ENCODE assay signal across 33 cellular contexts in the genomic region with DNA sequence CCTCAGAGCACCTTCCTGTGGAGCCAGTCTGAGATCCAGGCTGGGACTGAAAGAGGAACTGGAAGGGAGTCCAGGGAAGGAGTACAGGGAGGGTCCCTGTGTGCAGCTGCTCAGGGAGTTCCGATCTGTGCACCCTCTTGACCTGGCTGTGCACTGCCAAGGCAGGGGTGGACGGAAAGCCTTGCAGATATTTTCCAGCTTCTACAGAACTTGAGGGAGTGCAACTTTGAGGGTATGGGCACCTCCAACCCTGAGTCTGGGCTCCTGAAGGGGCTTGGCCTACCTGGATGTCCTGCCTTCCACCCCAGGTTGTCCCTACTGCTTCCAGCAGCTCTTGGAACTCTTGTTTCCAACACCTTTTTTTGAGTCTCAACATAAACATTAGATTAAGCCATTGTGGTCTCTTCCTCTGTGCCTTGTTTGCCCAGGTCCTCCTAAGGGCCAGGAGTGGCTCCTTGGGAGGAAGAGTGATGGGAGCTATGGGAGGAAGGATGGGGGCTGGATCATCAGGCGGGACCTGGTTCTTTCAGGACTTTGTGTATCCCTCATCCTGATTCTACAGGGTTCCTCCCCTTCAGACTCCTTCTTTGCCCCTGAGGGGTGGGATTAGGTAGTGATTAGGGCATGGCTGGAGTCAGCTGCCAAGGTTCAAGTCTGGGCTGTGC. TPM values are rescaled to one million over a fixed set of nuclear protein-coding genes. Genes with fewer than 3 reads are reported as not detected.
DNase-seq lines count a peak whose midpoint lies in the region; ATAC-seq, FAIRE-seq and TF ChIP-seq lines count a peak whose summit lies in the region.
"Had no signal": no experiment of that assay in that cellular context is flagged by ENCODE, and none has a peak within 500 bp of the region (broad histone marks: within the 10 kb centered on the region; RNA-seq: fewer than 3 reads in every experiment).

No MANE protein-coding gene starts in this region.

- H3K4me1 ChIP-seq in colonic mucosa: peaks cover 10% of the 10 kb centered on the region
- H3K4me1 ChIP-seq in HepG2 (ENCODE audit: insufficient read depth, low read length): no peaks in the 10 kb centered on the region

- H2AFZ ChIP-seq in HepG2 (ENCODE audit: low read length): no peak overlapping the region
- H2AFZ ChIP-seq: GM23248 had no signal

- H3K4me1 Mint-ChIP-seq in activated naive CD8-positive, alpha-beta T cell treated with anti-CD3 and anti-CD28 coated beads, Interleukin-2, amount 10 ng/mL, durations not matched to agents 7 days and 5 days: peaks cover 5% of the 10 kb centered on the region
- peaks cover 3% of the 10 kb centered on the region for H3K4me1 Mint-ChIP-seq in activated naive CD8-positive, alpha-beta T cell treated with anti-CD3 and anti-CD28 coated beads, Interleukin-2, amount 50 U/mL, for 24 hours
- H3K4me1 Mint-ChIP-seq in MCF 10A (ENCODE audit: insufficient read depth, unreplicated experiment): peaks cover 64% of the 10 kb centered on the region

- no peak for ATAC-seq in activated naive CD8-positive, alpha-beta T cell treated with anti-CD3 and anti-CD28 coated beads, Interleukin-2, amount 10 ng/mL, durations not matched to agents 7 days and 5 days (ENCODE audit: low read depth)
- no peak for ATAC-seq in activated naive CD8-positive, alpha-beta T cell treated with anti-CD3 and anti-CD28 coated beads, Interleukin-2, amount 50 U/mL, for 24 hours
- ATAC-seq in HepG2: no peak
- ATAC-seq in GM19467 (IDR thresholded peaks at IDR 0.05; ENCODE audit: unreplicated experiment): no peak
- no peak for ATAC-seq in HG02970 (IDR thresholded peaks at IDR 0.05; ENCODE audit: low FRiP score, unreplicated experiment)
- ATAC-seq: effector memory CD8-positive, alpha-beta T cell; stimulated activated effector memory CD8-positive, alpha-beta T cell treated with anti-CD3 and anti-CD28 coated beads, Interleukin-12 subunit alpha, Interleukin-12 subunit beta, amount 100 ng/mL, for 72 hours had no signal

- POLR2A ChIA-PET in activated naive CD8-positive, alpha-beta T cell treated with anti-CD3 and anti-CD28 coated beads, Interleukin-2, amount 10 ng/mL, durations not matched to agents 7 days and 5 days (lab: Charles Lee): no interaction called here
- POLR2A ChIA-PET in MCF 10A (lab: Yijun Ruan, JAX): interaction anchor here (1.3 to 1.8 kb wide), 3 partner anchors 21 to 53 kb away, joined by 3 to 4 read pairs (median 4); no protein-coding TSS in a partner anchor
- POLR2A ChIA-PET in HepG2 (lab: Yijun Ruan, JAX): no interaction called here

- H3K36me3 ChIP-seq in colonic mucosa: no peaks in the 10 kb centered on the region
- no peaks in the 10 kb centered on the region for H3K36me3 ChIP-seq in HepG2 (replicated peaks in 1 of 2; ENCODE audit: control insufficient read depth in 1 of 2, insufficient read depth in 2 of 2, low read length in 2 of 2)
- H3K36me3 ChIP-seq: ascending aorta, left ventricle myocardium inferior, WERI-Rb-1 had no signal

- H3K27ac Mint-ChIP-seq in activated naive CD8-positive, alpha-beta T cell treated with anti-CD3 and anti-CD28 coated beads, Interleukin-2, amount 10 ng/mL, durations not matched to agents 7 days and 5 days: no peak overlapping the region
- no peak overlapping the region for H3K27ac Mint-ChIP-seq in activated naive CD8-positive, alpha-beta T cell treated with anti-CD3 and anti-CD28 coated beads, Interleukin-2, amount 50 U/mL, for 24 hours
- H3K27ac Mint-ChIP-seq in MCF 10A (ENCODE audit: low read depth, unreplicated experiment): peak overlapping the region; percentile 91
- H3K27ac Mint-ChIP-seq: activated naive CD8-positive, alpha-beta T cell treated with anti-CD3 and anti-CD28 coated beads for 36 hours; CD4-positive, CD25-positive, alpha-beta regulatory T cell; effector memory CD8-positive, alpha-beta T cell; stimulated activated effector memory CD8-positive, alpha-beta T cell treated with anti-CD3 and anti-CD28 coated beads, Interleukin-12 subunit alpha, Interleukin-12 subunit beta, amount 100 ng/mL, for 72 hours had no signal

- no peaks in the 10 kb centered on the region for H4K20me1 ChIP-seq in HepG2 (ENCODE audit: insufficient read depth, low read length)

- no peak overlapping the region for H3K4me2 ChIP-seq in HepG2 (ENCODE audit: low read depth, low read length)

- no peak for FAIRE-seq in HepG2 (lab: Jason Lieb, UNC)
- FAIRE-seq: A204.1 had no signal

- H3K4me3 ChIP-seq in colonic mucosa: no peak overlapping the region
- H3K4me3 ChIP-seq in HepG2 (replicated peaks in 1 of 3; ENCODE audit: insufficient read depth in 1 of 3, low read depth in 2 of 3, low read length in 3 of 3): no peak overlapping the region
- H3K4me3 ChIP-seq: ascending aorta, GM23248, left ventricle myocardium inferior had no signal

- no peaks in the 10 kb centered on the region for H3K9me3 Mint-ChIP-seq in activated naive CD8-positive, alpha-beta T cell treated with anti-CD3 and anti-CD28 coated beads, Interleukin-2, amount 10 ng/mL, durations not matched to agents 7 days and 5 days
- H3K9me3 Mint-ChIP-seq in activated naive CD8-positive, alpha-beta T cell treated with anti-CD3 and anti-CD28 coated beads, Interleukin-2, amount 50 U/mL, for 24 hours: no peaks in the 10 kb centered on the region
- no peaks in the 10 kb centered on the region for H3K9me3 Mint-ChIP-seq in MCF 10A (ENCODE audit: unreplicated experiment)
- H3K9me3 Mint-ChIP-seq: activated naive CD8-positive, alpha-beta T cell treated with anti-CD3 and anti-CD28 coated beads for 36 hours; effector memory CD8-positive, alpha-beta T cell; stimulated activated effector memory CD8-positive, alpha-beta T cell treated with anti-CD3 and anti-CD28 coated beads, Interleukin-12 subunit alpha, Interleukin-12 subunit beta, amount 100 ng/mL, for 72 hours had no signal

- H3K9ac ChIP-seq in colonic mucosa (ENCODE audit: low read depth in 2 of 2, low read length in 2 of 2) (no peak overlapping the region), HepG2 (ENCODE audit: insufficient read depth, low read depth, low read length) (no peak overlapping the region)
- H3K9ac ChIP-seq: GM23248 had no signal

- intact Hi-C loops in MCF 10A (cut with micrococcal nuclease): no loop called here
- intact Hi-C loops in colonic mucosa (cut with DNase I): no loop called here
- intact Hi-C loops in HepG2 (cut with micrococcal nuclease; ENCODE audit: unreplicated experiment): no loop called here

- H3K79me2 ChIP-seq in HepG2 (ENCODE audit: insufficient read depth, low read length): no peaks in the 10 kb centered on the region

- H3K9me3 ChIP-seq in colonic mucosa (no peaks in the 10 kb centered on the region), HepG2 (ENCODE audit: low read length) (no peaks in the 10 kb centered on the region)
- H3K9me3 ChIP-seq: ascending aorta, left ventricle myocardium inferior had no signal

- in situ Hi-C loops in HepG2 (cut with HindIII; ENCODE audit: extremely low pct_ligation_motif_present, low pct_unique_long_range_greater_than_20kb): no loop called here

- no peak for TF ChIP-seq RAD21 in HepG2 (CRISPR knock-in tag; IDR thresholded peaks at IDR 0.05)

- no peak overlapping the region for H3K4me3 Mint-ChIP-seq in activated naive CD8-positive, alpha-beta T cell treated with anti-CD3 and anti-CD28 coated beads, Interleukin-2, amount 10 ng/mL, durations not matched to agents 7 days and 5 days
- H3K4me3 Mint-ChIP-seq in activated naive CD8-positive, alpha-beta T cell treated with anti-CD3 and anti-CD28 coated beads, Interleukin-2, amount 50 U/mL, for 24 hours: no peak overlapping the region
- peak overlapping the region; percentile 91 for H3K4me3 Mint-ChIP-seq in MCF 10A (ENCODE audit: unreplicated experiment)
- H3K4me3 Mint-ChIP-seq: activated naive CD8-positive, alpha-beta T cell treated with anti-CD3 and anti-CD28 coated beads for 36 hours; CD4-positive, CD25-positive, alpha-beta regulatory T cell; effector memory CD8-positive, alpha-beta T cell; stimulated activated effector memory CD8-positive, alpha-beta T cell treated with anti-CD3 and anti-CD28 coated beads, Interleukin-12 subunit alpha, Interleukin-12 subunit beta, amount 100 ng/mL, for 72 hours had no signal

- TF ChIP-seq EP300 in HepG2 (IDR thresholded peaks at IDR 0.05; ENCODE audit: low read depth in 2 of 2, low read length in 2 of 2) (no peak), HepG2 (CRISPR knock-in tag; IDR thresholded peaks at IDR 0.05; ENCODE audit: borderline replicate concordance) (no peak)

- BruUV-seq in MCF 10A (replicated peaks; lab: Mats Ljungman, UMichigan) (no TSS peak), HepG2 (replicated peaks; lab: Mats Ljungman, UMichigan) (no TSS peak)

- peaks cover 49% of the 10 kb centered on the region for H3K27me3 Mint-ChIP-seq in activated naive CD8-positive, alpha-beta T cell treated with anti-CD3 and anti-CD28 coated beads, Interleukin-2, amount 10 ng/mL, durations not matched to agents 7 days and 5 days
- peaks cover 35% of the 10 kb centered on the region for H3K27me3 Mint-ChIP-seq in activated naive CD8-positive, alpha-beta T cell treated with anti-CD3 and anti-CD28 coated beads, Interleukin-2, amount 50 U/mL, for 24 hours
- H3K27me3 Mint-ChIP-seq in MCF 10A (ENCODE audit: insufficient read depth, unreplicated experiment): no peaks in the 10 kb centered on the region

- TF ChIP-seq POLR2A in HepG2 (IDR thresholded peaks at IDR 0.05; ENCODE audit: insufficient read depth in 1 of 2, low read depth in 2 of 2, low read length in 2 of 2): no peak

- no peaks in the 10 kb centered on the region for H3K36me3 Mint-ChIP-seq in activated naive CD8-positive, alpha-beta T cell treated with anti-CD3 and anti-CD28 coated beads, Interleukin-2, amount 10 ng/mL, durations not matched to agents 7 days and 5 days
- H3K36me3 Mint-ChIP-seq in activated naive CD8-positive, alpha-beta T cell treated with anti-CD3 and anti-CD28 coated beads, Interleukin-2, amount 50 U/mL, for 24 hours (ENCODE audit: low read depth): no peaks in the 10 kb centered on the region
- H3K36me3 Mint-ChIP-seq in MCF 10A (ENCODE audit: insufficient read depth, unreplicated experiment): peaks cover 71% of the 10 kb centered on the region
- H3K36me3 Mint-ChIP-seq: activated naive CD8-positive, alpha-beta T cell treated with anti-CD3 and anti-CD28 coated beads for 36 hours; CD4-positive, CD25-positive, alpha-beta regulatory T cell; stimulated activated effector memory CD8-positive, alpha-beta T cell treated with anti-CD3 and anti-CD28 coated beads, Interleukin-12 subunit alpha, Interleukin-12 subunit beta, amount 100 ng/mL, for 72 hours had no signal

- H3K27ac ChIP-seq in colonic mucosa (no peak overlapping the region), HepG2 (ENCODE audit: extremely low read length, insufficient read depth, low read length) (no peak overlapping the region)
- H3K27ac ChIP-seq: GM23248, left ventricle myocardium inferior, WERI-Rb-1 had no signal

- CTCF ChIA-PET in MCF 10A (lab: Yijun Ruan, JAX): interaction anchor here (0.6 to 8.0 kb wide), 7 partner anchors 9 to 745 kb away, joined by 3 to 70 read pairs (median 4); no protein-coding TSS in a partner anchor
- CTCF ChIA-PET in HepG2 (lab: Yijun Ruan, JAX; ENCODE audit: low intra/inter-chr PET ratio, low total read pairs): no interaction called here

- DNase-seq in activated naive CD8-positive, alpha-beta T cell treated with anti-CD3 and anti-CD28 coated beads, Interleukin-2, amount 10 ng/mL, durations not matched to agents 7 days and 5 days: peak; percentile 22
- no peak for DNase-seq in activated naive CD8-positive, alpha-beta T cell treated with anti-CD3 and anti-CD28 coated beads, Interleukin-2, amount 50 U/mL, for 24 hours
- DNase-seq in MCF 10A (ENCODE audit: unreplicated experiment) (peak; percentile 1), mesenteric fat pad (ENCODE audit: low spot score) (peak; percentile 60), colonic mucosa (no peak), HepG2 (ENCODE audit: low spot score) (no peak)
- DNase-seq: activated CD4-positive, alpha-beta T cell treated with anti-CD3 and anti-CD28 coated beads for 4 hours; activated gamma-delta T cell; activated naive CD8-positive, alpha-beta T cell treated with anti-CD3 and anti-CD28 coated beads for 36 hours; AML-193; caudate nucleus; CD4-positive, CD25-positive, alpha-beta regulatory T cell; cortex of kidney; DND-41; effector memory CD8-positive, alpha-beta T cell; GM23248; KBM-7; left ventricle myocardium inferior; NCI-H1105; NCI-H187 treated with DMSO at 0.1 percent for 48 hours; NCI-H524 treated with DMSO at 0.1 percent for 48 hours; posterior cingulate gyrus; SIG-M5; stimulated activated CD4-positive, alpha-beta T cell treated with anti-CD3 and anti-CD28 coated beads, Interleukin-15, amount 100 ng/mL, for 24 hours; T-helper 9 cell; WERI-Rb-1 had no signal

- 50% methylated on average over 2 of the region's 3 CpGs for WGBS in HepG2 (ENCODE audit: low lambda C conversion rate)

- TF ChIP-seq CTCF in MCF 10A (IDR thresholded peaks at IDR 0.05; ENCODE audit: unreplicated experiment) (no peak), colonic mucosa (IDR thresholded peaks at IDR 0.05) (no peak), HepG2 (CRISPR knock-in tag; IDR thresholded peaks at IDR 0.05) (no peak)

- H3K27me3 ChIP-seq in colonic mucosa (peaks cover 6% of the 10 kb centered on the region), HepG2 (ENCODE audit: control insufficient read depth in 1 of 2, insufficient read depth in 2 of 2, low read length in 2 of 2) (peaks cover 2 to 38% of the 10 kb centered on the region in 2 experiments; a peak in 4 of 5 replicates)

RNA-seq across cellular contexts. Expression of gene KRT7, which starts 3.5 kb away (rescaled TPM):
- 1 to 10 TPM; 8.5 to 8.9 TPM for total RNA-seq in activated naive CD8-positive, alpha-beta T cell treated with anti-CD3 and anti-CD28 coated beads, Interleukin-2, amount 10 ng/mL, durations not matched to agents 7 days and 5 days
- total RNA-seq in MCF 10A (2022): 2,379 and 3,360 TPM in 2 replicates
- total RNA-seq in mesenteric fat pad: 11.7 TPM
- 1 to 10 TPM; 2.1 to 4.0 TPM for total RNA-seq in colonic mucosa
- total RNA-seq in HepG2 (2016; rRNA removed; fragmentation: Illumina TruSeq; extraction: Trizol): not detected in 2 replicates
- total RNA-seq in HepG2 (2016; cell fraction: cytosol; rRNA removed; fragmentation: Illumina TruSeq; extraction: Trizol; ENCODE audit: low read depth): not detected in 2 replicates
- total RNA-seq in HepG2 (2016; cell fraction: insoluble cytoplasmic fraction; rRNA removed; fragmentation: Illumina TruSeq; extraction: Trizol): not detected in 2 replicates
- 0.31 TPM in 1 of 2 replicates, not detected in the other for total RNA-seq in HepG2 (2016; cell fraction: membrane; rRNA removed; fragmentation: Illumina TruSeq; extraction: Trizol)
- not detected in 2 replicates for total RNA-seq in HepG2 (2016; cell fraction: nucleus; rRNA removed; fragmentation: Illumina TruSeq; extraction: Trizol)
- 0.83 TPM in 1 of 2 replicates, not detected in the other for polyA plus RNA-seq in HepG2 (2011; rRNA removed)
- polyA plus RNA-seq in HepG2 (2011; cell fraction: cytosol; rRNA removed): 0.47 and 1.2 TPM in 2 replicates
- polyA plus RNA-seq in HepG2 (2011; cell fraction: nucleus; rRNA removed): not detected in 2 replicates
- not detected in 2 replicates for polyA plus RNA-seq in HepG2 (2012)
- 0.34 TPM in 1 of 2 replicates, not detected in the other for polyA plus RNA-seq in HepG2 (2016; cell fraction: cytosol; fragmentation: Illumina TruSeq; extraction: Trizol; ENCODE audit: low read depth)
- polyA plus RNA-seq in HepG2 (2016; cell fraction: insoluble cytoplasmic fraction; fragmentation: Illumina TruSeq; extraction: Trizol; ENCODE audit: low read depth): not detected in 2 replicates
- polyA plus RNA-seq in HepG2 (2016; cell fraction: membrane; fragmentation: Illumina TruSeq; extraction: Trizol; ENCODE audit: low read depth): not detected in 2 replicates
- not detected in 2 replicates for polyA plus RNA-seq in HepG2 (2016; cell fraction: nucleus; fragmentation: Illumina TruSeq; extraction: Trizol; ENCODE audit: insufficient read depth, low read depth)
- polyA minus RNA-seq in HepG2 (2011; rRNA and poly(A)+ RNA removed; ENCODE audit: low replicate concordance): 646 TPM in 1 of 2 replicates, not detected in the other
- polyA minus RNA-seq in HepG2 (2011; cell fraction: cytosol; rRNA and poly(A)+ RNA removed): 4.2 and 7.9 TPM in 2 replicates
- polyA minus RNA-seq in HepG2 (2011; cell fraction: nucleus; rRNA and poly(A)+ RNA removed): 1.5 and 2.7 TPM in 2 replicates
- total RNA-seq: CD4-positive, CD25-positive, alpha-beta regulatory T cell; left ventricle myocardium inferior had no signal

RNA-seq across cellular contexts. Expression of gene KRT86, which starts 37.9 kb away (rescaled TPM):
- total RNA-seq in activated naive CD8-positive, alpha-beta T cell treated with anti-CD3 and anti-CD28 coated beads, Interleukin-2, amount 10 ng/mL, durations not matched to agents 7 days and 5 days: under 1 TPM in 1 of 2 experiments, not detected in 1; 0.14 TPM
- total RNA-seq in MCF 10A (2022) (37.8 and 45.1 TPM in 2 replicates), mesenteric fat pad (not detected), colonic mucosa (under 1 TPM in 1 of 2 donors, not detected in 1; 0.16 TPM), HepG2 (2016; rRNA removed; fragmentation: Illumina TruSeq; extraction: Trizol) (not detected in 2 replicates)
- not detected in 2 replicates for total RNA-seq in HepG2 (2016; cell fraction: cytosol; rRNA removed; fragmentation: Illumina TruSeq; extraction: Trizol; ENCODE audit: low read depth)
- total RNA-seq in HepG2 (2016; cell fraction: insoluble cytoplasmic fraction; rRNA removed; fragmentation: Illumina TruSeq; extraction: Trizol): not detected in 2 replicates
- not detected in 2 replicates for total RNA-seq in HepG2 (2016; cell fraction: membrane; rRNA removed; fragmentation: Illumina TruSeq; extraction: Trizol)
- total RNA-seq in HepG2 (2016; cell fraction: nucleus; rRNA removed; fragmentation: Illumina TruSeq; extraction: Trizol): not detected in 2 replicates
- not detected in 2 replicates for polyA plus RNA-seq in HepG2 (2011; rRNA removed)
- polyA plus RNA-seq in HepG2 (2011; cell fraction: cytosol; rRNA removed): not detected in 2 replicates
- polyA plus RNA-seq in HepG2 (2011; cell fraction: nucleus; rRNA removed): not detected in 2 replicates
- not detected in 2 replicates for polyA plus RNA-seq in HepG2 (2012)
- not detected in 2 replicates for polyA plus RNA-seq in HepG2 (2016; cell fraction: cytosol; fragmentation: Illumina TruSeq; extraction: Trizol; ENCODE audit: low read depth)
- not detected in 2 replicates for polyA plus RNA-seq in HepG2 (2016; cell fraction: insoluble cytoplasmic fraction; fragmentation: Illumina TruSeq; extraction: Trizol; ENCODE audit: low read depth)
- polyA plus RNA-seq in HepG2 (2016; cell fraction: membrane; fragmentation: Illumina TruSeq; extraction: Trizol; ENCODE audit: low read depth): not detected in 2 replicates
- not detected in 2 replicates for polyA plus RNA-seq in HepG2 (2016; cell fraction: nucleus; fragmentation: Illumina TruSeq; extraction: Trizol; ENCODE audit: insufficient read depth, low read depth)
- 0.61 TPM in 1 of 2 replicates, not detected in the other for polyA minus RNA-seq in HepG2 (2011; rRNA and poly(A)+ RNA removed; ENCODE audit: low replicate concordance)
- not detected in 2 replicates for polyA minus RNA-seq in HepG2 (2011; cell fraction: cytosol; rRNA and poly(A)+ RNA removed)
- polyA minus RNA-seq in HepG2 (2011; cell fraction: nucleus; rRNA and poly(A)+ RNA removed): not detected in 2 replicates
- total RNA-seq: activated naive CD8-positive, alpha-beta T cell treated with anti-CD3 and anti-CD28 coated beads for 36 hours; CD4-positive, CD25-positive, alpha-beta regulatory T cell; left ventricle myocardium inferior had no signal

RNA-seq across cellular contexts. Expression of gene KRT80, which starts 44.7 kb away (rescaled TPM):
- total RNA-seq in activated naive CD8-positive, alpha-beta T cell treated with anti-CD3 and anti-CD28 coated beads, Interleukin-2, amount 10 ng/mL, durations not matched to agents 7 days and 5 days: not detected
- 27.4 and 52.3 TPM in 2 replicates for total RNA-seq in MCF 10A (2022)
- not detected for total RNA-seq in mesenteric fat pad
- total RNA-seq in colonic mucosa: 1 to 10 TPM in 1 of 2 donors, under 1 TPM in 1; 0.66 to 4.9 TPM
- total RNA-seq in HepG2 (2016; rRNA removed; fragmentation: Illumina TruSeq; extraction: Trizol): 0.27 and 0.58 TPM in 2 replicates
- total RNA-seq in HepG2 (2016; cell fraction: cytosol; rRNA removed; fragmentation: Illumina TruSeq; extraction: Trizol; ENCODE audit: low read depth): 0.10 TPM in 1 of 2 replicates, not detected in the other
- 0.37 and 0.39 TPM in 2 replicates for total RNA-seq in HepG2 (2016; cell fraction: insoluble cytoplasmic fraction; rRNA removed; fragmentation: Illumina TruSeq; extraction: Trizol)
- 0.34 and 0.38 TPM in 2 replicates for total RNA-seq in HepG2 (2016; cell fraction: membrane; rRNA removed; fragmentation: Illumina TruSeq; extraction: Trizol)
- total RNA-seq in HepG2 (2016; cell fraction: nucleus; rRNA removed; fragmentation: Illumina TruSeq; extraction: Trizol): 0.41 and 0.53 TPM in 2 replicates
- polyA plus RNA-seq in HepG2 (2011; rRNA removed): 0.53 and 0.76 TPM in 2 replicates
- 0.43 and 0.69 TPM in 2 replicates for polyA plus RNA-seq in HepG2 (2011; cell fraction: cytosol; rRNA removed)
- 0.71 and 0.74 TPM in 2 replicates for polyA plus RNA-seq in HepG2 (2011; cell fraction: nucleus; rRNA removed)
- polyA plus RNA-seq in HepG2 (2012): 0.08 and 0.25 TPM in 2 replicates
- 0.09 and 0.11 TPM in 2 replicates for polyA plus RNA-seq in HepG2 (2016; cell fraction: cytosol; fragmentation: Illumina TruSeq; extraction: Trizol; ENCODE audit: low read depth)
- polyA plus RNA-seq in HepG2 (2016; cell fraction: insoluble cytoplasmic fraction; fragmentation: Illumina TruSeq; extraction: Trizol; ENCODE audit: low read depth): 0.62 and 0.85 TPM in 2 replicates
- 0.37 and 0.48 TPM in 2 replicates for polyA plus RNA-seq in HepG2 (2016; cell fraction: membrane; fragmentation: Illumina TruSeq; extraction: Trizol; ENCODE audit: low read depth)
- 0.92 and 1.2 TPM in 2 replicates for polyA plus RNA-seq in HepG2 (2016; cell fraction: nucleus; fragmentation: Illumina TruSeq; extraction: Trizol; ENCODE audit: insufficient read depth, low read depth)
- 1.4 and 134 TPM in 2 replicates for polyA minus RNA-seq in HepG2 (2011; rRNA and poly(A)+ RNA removed; ENCODE audit: low replicate concordance)
- 0.70 and 1.1 TPM in 2 replicates for polyA minus RNA-seq in HepG2 (2011; cell fraction: cytosol; rRNA and poly(A)+ RNA removed)
- polyA minus RNA-seq in HepG2 (2011; cell fraction: nucleus; rRNA and poly(A)+ RNA removed): 0.26 and 0.62 TPM in 2 replicates
- total RNA-seq: activated naive CD8-positive, alpha-beta T cell treated with anti-CD3 and anti-CD28 coated beads for 36 hours; ascending aorta; CD4-positive, CD25-positive, alpha-beta regulatory T cell; left ventricle myocardium inferior; subcutaneous adipose tissue had no signal
- polyA plus RNA-seq: CD4-positive, CD25-positive, alpha-beta regulatory T cell had no signal

RNA-seq across cellular contexts. Expression of gene KRT81, which starts 54.8 kb away (rescaled TPM):
- not detected for total RNA-seq in activated naive CD8-positive, alpha-beta T cell treated with anti-CD3 and anti-CD28 coated beads, Interleukin-2, amount 10 ng/mL, durations not matched to agents 7 days and 5 days
- 2,023 and 2,244 TPM in 2 replicates for total RNA-seq in MCF 10A (2022)
- total RNA-seq in mesenteric fat pad: not detected
- total RNA-seq in colonic mucosa: under 1 TPM in 1 of 2 donors, not detected in 1; 0.77 TPM
- not detected in 2 replicates for total RNA-seq in HepG2 (2016; rRNA removed; fragmentation: Illumina TruSeq; extraction: Trizol)
- total RNA-seq in HepG2 (2016; cell fraction: cytosol; rRNA removed; fragmentation: Illumina TruSeq; extraction: Trizol; ENCODE audit: low read depth): not detected in 2 replicates
- total RNA-seq in HepG2 (2016; cell fraction: insoluble cytoplasmic fraction; rRNA removed; fragmentation: Illumina TruSeq; extraction: Trizol): not detected in 2 replicates
- total RNA-seq in HepG2 (2016; cell fraction: membrane; rRNA removed; fragmentation: Illumina TruSeq; extraction: Trizol): not detected in 2 replicates
- total RNA-seq in HepG2 (2016; cell fraction: nucleus; rRNA removed; fragmentation: Illumina TruSeq; extraction: Trizol): not detected in 2 replicates
- not detected in 2 replicates for polyA plus RNA-seq in HepG2 (2011; rRNA removed)
- polyA plus RNA-seq in HepG2 (2011; cell fraction: cytosol; rRNA removed): 0.03 TPM in 1 of 2 replicates, not detected in the other
- polyA plus RNA-seq in HepG2 (2011; cell fraction: nucleus; rRNA removed): not detected in 2 replicates
- not detected in 2 replicates for polyA plus RNA-seq in HepG2 (2012)
- polyA plus RNA-seq in HepG2 (2016; cell fraction: cytosol; fragmentation: Illumina TruSeq; extraction: Trizol; ENCODE audit: low read depth): 0.08 TPM in 1 of 2 replicates, not detected in the other
- polyA plus RNA-seq in HepG2 (2016; cell fraction: insoluble cytoplasmic fraction; fragmentation: Illumina TruSeq; extraction: Trizol; ENCODE audit: low read depth): not detected in 2 replicates
- polyA plus RNA-seq in HepG2 (2016; cell fraction: membrane; fragmentation: Illumina TruSeq; extraction: Trizol; ENCODE audit: low read depth): not detected in 2 replicates
- polyA plus RNA-seq in HepG2 (2016; cell fraction: nucleus; fragmentation: Illumina TruSeq; extraction: Trizol; ENCODE audit: insufficient read depth, low read depth): not detected in 2 replicates
- 0.23 TPM in 1 of 2 replicates, not detected in the other for polyA minus RNA-seq in HepG2 (2011; rRNA and poly(A)+ RNA removed; ENCODE audit: low replicate concordance)
- polyA minus RNA-seq in HepG2 (2011; cell fraction: cytosol; rRNA and poly(A)+ RNA removed): not detected in 2 replicates
- not detected in 2 replicates for polyA minus RNA-seq in HepG2 (2011; cell fraction: nucleus; rRNA and poly(A)+ RNA removed)
- total RNA-seq: activated naive CD8-positive, alpha-beta T cell treated with anti-CD3 and anti-CD28 coated beads for 36 hours; ascending aorta; CD4-positive, CD25-positive, alpha-beta regulatory T cell; left ventricle myocardium inferior; subcutaneous adipose tissue; ureter had no signal
- polyA plus RNA-seq: CD4-positive, CD25-positive, alpha-beta regulatory T cell had no signal

Comparison
In these comparisons a context has a peak if more than half of its experiments do, and no peak if none do; other contexts are left out.
1. DNase-seq: peak in activated naive CD8-positive, alpha-beta T cell treated with anti-CD3 and anti-CD28 coated beads, Interleukin-2, amount 10 ng/mL, durations not matched to agents 7 days and 5 days (single experiment), MCF 10A (single experiment) and mesenteric fat pad (single experiment); none in activated naive CD8-positive, alpha-beta T cell treated with anti-CD3 and anti-CD28 coated beads, Interleukin-2, amount 50 U/mL, for 24 hours (single experiment), colonic mucosa (single experiment) and HepG2 (single experiment).
2. RNA of gene KRT7, which starts 3.5 kb away (total RNA-seq): 2,379 to 3,360 TPM in MCF 10A; 11.7 TPM in mesenteric fat pad (single experiment), 8.5 to 8.9 TPM in activated naive CD8-positive, alpha-beta T cell treated with anti-CD3 and anti-CD28 coated beads, Interleukin-2, amount 10 ng/mL, durations not matched to agents 7 days and 5 days, 2.1 to 4.0 TPM in colonic mucosa and 0.31 TPM in HepG2; every median in the first group is over 100 times any median in the second.
3. RNA of gene KRT86, which starts 37.9 kb away (total RNA-seq): 37.8 to 45.1 TPM in MCF 10A; 0.16 TPM in colonic mucosa, 0.14 TPM in activated naive CD8-positive, alpha-beta T cell treated with anti-CD3 and anti-CD28 coated beads, Interleukin-2, amount 10 ng/mL, durations not matched to agents 7 days and 5 days, not detected in mesenteric fat pad (single experiment) and not detected in HepG2; every median in the first group is over 10 times any median in the second.